23 cellular contexts compared by ENCODE assay signal in the genomic region with DNA sequence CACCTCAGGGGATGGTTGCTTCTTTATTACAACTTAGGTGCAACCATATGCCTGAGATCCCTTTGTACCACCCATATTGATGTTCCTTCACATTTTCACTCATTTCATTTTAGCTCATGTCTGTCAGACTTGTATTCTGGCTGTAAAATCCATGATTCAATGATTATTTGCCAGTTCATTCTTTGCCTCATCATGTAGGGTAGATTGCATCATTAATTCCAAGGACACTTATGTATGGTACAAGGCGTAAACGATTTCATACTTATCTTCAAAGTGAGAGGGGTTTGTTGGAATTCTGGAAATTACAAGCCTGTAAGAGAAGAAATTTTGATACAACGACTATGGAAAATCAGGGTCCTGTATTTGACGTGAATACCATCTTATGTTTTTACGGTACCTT.
"Had no signal": no experiment of that assay in that cellular context is flagged by ENCODE, and none has a peak within 500 bp of the region (broad histone marks: within the 10 kb centered on the region; RNA-seq: fewer than 3 reads in every experiment).

No MANE protein-coding gene starts in this region.

- H3K27me3 Mint-ChIP-seq: dendritic cell treated with granulocyte-macrophage colony-stimulating factor and Interleukin-4, amounts not matched to agents 40 ng/mL and 50 ng/mL, for 4 days; effector memory CD8-positive, alpha-beta T cell had no signal

- ATAC-seq: effector memory CD8-positive, alpha-beta T cell; esophagus mucosa; left lung; lower lobe of right lung; mucosa of descending colon had no signal

- H3K4me3 Mint-ChIP-seq: dendritic cell treated with granulocyte-macrophage colony-stimulating factor and Interleukin-4, amounts not matched to agents 40 ng/mL and 50 ng/mL, for 4 days; effector memory CD8-positive, alpha-beta T cell; endodermal cell; mesothelial cell of epicardium; naive B cell had no signal

- H3K27me3 ChIP-seq: colonic mucosa, heart right ventricle, left lung had no signal

- H3K36me3 Mint-ChIP-seq: naive B cell had no signal

- FAIRE-seq: endometrium, islet of Langerhans, keratinocyte had no signal

- H3K27ac ChIP-seq: colonic mucosa, epithelial cell of prostate, esophagus squamous epithelium, gastrocnemius medialis, heart right ventricle, left lung, lower lobe of right lung had no signal

- H3K9me3 ChIP-seq: colonic mucosa, esophagus squamous epithelium, gastrocnemius medialis, left lung, lower lobe of right lung, mucosa of descending colon had no signal

- H3K9me3 Mint-ChIP-seq: dendritic cell treated with granulocyte-macrophage colony-stimulating factor and Interleukin-4, amounts not matched to agents 40 ng/mL and 50 ng/mL, for 4 days; endodermal cell; naive B cell had no signal

- H3K4me1 ChIP-seq: colonic mucosa, esophagus squamous epithelium, gastrocnemius medialis, heart right ventricle, left lung, lower lobe of right lung had no signal

- H3K4me3 ChIP-seq: colonic mucosa, esophagus squamous epithelium, gastrocnemius medialis, heart right ventricle, left lung, lower lobe of right lung, mucosa of descending colon had no signal

- H3K36me3 ChIP-seq: colonic mucosa, esophagus squamous epithelium, gastrocnemius medialis, heart right ventricle, left lung, lower lobe of right lung had no signal

- H3K4me1 Mint-ChIP-seq: naive B cell had no signal

- H3K27ac Mint-ChIP-seq: dendritic cell treated with granulocyte-macrophage colony-stimulating factor and Interleukin-4, amounts not matched to agents 40 ng/mL and 50 ng/mL, for 4 days; effector memory CD8-positive, alpha-beta T cell; endodermal cell; mesothelial cell of epicardium; naive B cell had no signal

- DNase-seq: colonic mucosa; cortex of kidney; effector CD8-positive, alpha-beta T cell; effector memory CD8-positive, alpha-beta T cell; endodermal cell; erythroblast; esophagus squamous epithelium; foreskin melanocyte; gastrocnemius medialis; glutamatergic neuron; heart right ventricle; left lung; lower lobe of right lung; mesenchymal stem cell; mucosa of descending colon; naive B cell had no signal
